4 cellular contexts compared by ENCODE assay signal in the genomic region with DNA sequence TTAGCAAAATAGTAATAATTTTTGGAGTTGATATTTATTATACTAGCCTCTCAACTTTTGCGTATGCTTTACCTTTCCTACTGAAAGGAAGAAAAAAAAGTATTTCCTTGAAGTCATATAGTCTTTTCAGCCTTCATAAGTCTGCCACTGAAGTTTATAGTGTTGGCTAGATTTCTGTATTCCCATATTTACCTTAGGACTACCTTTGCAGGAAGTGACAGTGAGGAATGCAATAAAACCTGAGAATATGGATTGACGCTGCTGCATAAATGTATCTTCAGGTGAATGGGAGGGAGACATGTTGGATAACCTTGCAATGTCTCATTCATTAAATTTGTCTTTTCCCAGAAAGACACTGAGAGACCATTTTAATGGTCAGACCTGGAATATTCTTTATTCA. TPM values are rescaled to one million over a fixed set of nuclear protein-coding genes. Genes with fewer than 3 reads are reported as not detected.
"Had no signal": no experiment of that assay in that cellular context is flagged by ENCODE, and none has a peak within 500 bp of the region (broad histone marks: within the 10 kb centered on the region; RNA-seq: fewer than 3 reads in every experiment).

No MANE protein-coding gene starts in this region.

- DNase-seq: GDM1, GF-D8 had no signal

- ATAC-seq: GM12878 had no signal

- H3K4me3 ChIP-seq: GM12878 had no signal

RNA-seq across cellular contexts. Expression of a gene that starts 6.6 kb away (rescaled TPM):
- total RNA-seq: G401, GM12878 had no signal
